17 cellular contexts compared by ENCODE assay signal in the genomic region with DNA sequence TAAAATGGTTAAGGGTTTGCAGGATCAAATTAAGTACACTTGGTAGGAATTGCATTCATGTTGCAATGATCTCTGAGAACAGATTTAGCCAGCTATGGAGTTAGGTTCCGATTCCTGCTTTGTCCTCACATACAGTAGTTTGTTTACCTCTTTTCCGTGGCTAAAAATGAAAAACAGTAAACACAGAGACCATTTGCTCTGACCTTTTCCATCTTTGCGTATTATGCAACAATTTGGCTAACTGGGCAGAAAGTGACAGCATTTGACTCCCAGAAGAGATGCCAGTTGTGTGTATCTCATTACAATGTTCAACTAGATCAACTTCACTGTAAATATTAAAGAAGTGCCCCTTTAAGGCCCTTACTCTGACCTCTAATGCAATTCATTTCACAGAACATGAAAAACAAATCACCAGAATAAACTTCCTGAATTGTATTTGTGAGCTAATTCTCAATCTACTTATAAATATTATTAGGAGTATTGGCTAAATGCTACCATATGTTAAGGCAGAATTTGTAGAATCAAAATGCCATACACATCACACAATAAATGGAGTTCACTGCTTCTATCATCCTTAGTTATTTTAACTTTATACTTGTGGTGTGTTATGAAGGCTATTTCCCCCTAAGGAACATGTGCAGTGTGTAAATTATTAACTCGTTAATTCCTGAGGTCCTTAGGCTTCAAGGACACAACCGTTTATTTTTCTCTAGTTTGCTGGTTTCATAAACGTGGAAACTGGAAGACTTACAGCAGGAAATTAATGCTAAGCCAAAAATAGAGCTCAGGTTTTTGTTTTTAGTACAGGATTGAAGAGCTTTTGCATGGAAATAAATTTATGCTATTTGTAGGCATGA.
DNase-seq lines count a peak whose midpoint lies in the region; ATAC-seq, FAIRE-seq and TF ChIP-seq lines count a peak whose summit lies in the region.
"Had no signal": no experiment of that assay in that cellular context is flagged by ENCODE, and none has a peak within 500 bp of the region (broad histone marks: within the 10 kb centered on the region; RNA-seq: fewer than 3 reads in every experiment).

No MANE protein-coding gene starts in this region.

- peak; percentile 45 for DNase-seq in GM04503 (ENCODE audit: low read depth)
- no peak for DNase-seq in kidney
- DNase-seq in psoas muscle = no peak
- no peak for DNase-seq in heart right ventricle
- DNase-seq in activated effector memory CD4-positive, alpha-beta T cell treated with Interleukin-2 at 50 U/mL for 16 hours = no peak
- no peak for DNase-seq in amniotic stem cell (lab: John Stamatoyannopoulos, UW)
- DNase-seq: activated CD4-positive, alpha-beta memory T cell treated with anti-CD3 and anti-CD28 coated beads for 36 hours; activated T-cell treated with anti-CD3 and anti-CD28 coated beads, Interleukin-2, amount 50 U/mL, for 48 hours; DMS 273 treated with DMSO at 0.1 percent for 48 hours; hypothalamus; NCI-H146; NCI-H345; SW 1271 had no signal

- intact Hi-C loops in kidney (cut with DNase I) (no loop called here), psoas muscle (cut with DNase I) (loop anchor here in 1 of 2 donors (5.0 kb wide), 1 partner anchor 383 kb away; a partner anchor contains a TSS), heart right ventricle (cut with DNase I) (loop anchor here in 2 of 10 donors (5.0 to 10.0 kb wide), 2 partner anchors 378 to 380 kb away; a partner anchor contains a TSS)

- 8 to 22% (median 10%) methylated on average over 6 of the region's 6 CpGs for WGBS in psoas muscle, 3 donors
- 50 to 54% methylated on average over 6 of the region's 6 CpGs for WGBS in heart right ventricle, 2 donors

- no peak overlapping the region for H3K9ac ChIP-seq in kidney (ENCODE audit: low read length in 2 of 2)

- H3K27me3 ChIP-seq in psoas muscle (ENCODE audit: insufficient read depth in 3 of 3, low read length in 2 of 3) = no peaks in the 10 kb centered on the region
- H3K27me3 ChIP-seq in heart right ventricle = no peaks in the 10 kb centered on the region

- H3K9me3 ChIP-seq in kidney (ENCODE audit: control insufficient read depth in 1 of 2, low read length in 2 of 2) = no peaks in the 10 kb centered on the region
- no peaks in the 10 kb centered on the region for H3K9me3 ChIP-seq in psoas muscle
- no peaks in the 10 kb centered on the region for H3K9me3 ChIP-seq in heart right ventricle
- H3K9me3 ChIP-seq: prostate gland had no signal

- peak overlapping the region in 1 of 2 donors; percentile 36 for H3K4me3 ChIP-seq in kidney (ENCODE audit: low read length in 2 of 2)
- H3K4me3 ChIP-seq in psoas muscle = peak overlapping the region; percentile 20
- H3K4me3 ChIP-seq in heart right ventricle = no peak overlapping the region
- H3K4me3 ChIP-seq: prostate gland had no signal

- H3K36me3 ChIP-seq in kidney (ENCODE audit: control insufficient read depth in 1 of 2, insufficient read depth in 2 of 2, low read length in 2 of 2) = no peaks in the 10 kb centered on the region
- H3K36me3 ChIP-seq in psoas muscle (ENCODE audit: insufficient read depth in 1 of 2, low read depth in 1 of 2) = no peaks in the 10 kb centered on the region
- H3K36me3 ChIP-seq in heart right ventricle = no peaks in the 10 kb centered on the region
- H3K36me3 ChIP-seq: prostate gland had no signal

- peak overlapping the region in 1 of 2 donors; percentile 47 for H3K27ac ChIP-seq in kidney (ENCODE audit: low read depth in 2 of 2, low read length in 2 of 2)
- H3K27ac ChIP-seq in psoas muscle = peak overlapping the region; percentile 77
- no peak overlapping the region for H3K27ac ChIP-seq in heart right ventricle
- H3K27ac ChIP-seq: epithelial cell of prostate, prostate gland had no signal

- H3K4me1 ChIP-seq in kidney (ENCODE audit: control insufficient read depth in 1 of 2, insufficient read depth in 1 of 2, low read depth in 1 of 2, low read length in 2 of 2) = peaks cover 4 to 8% of the 10 kb centered on the region in 2 donors
- peaks cover 51% of the 10 kb centered on the region for H3K4me1 ChIP-seq in psoas muscle
- peaks cover 0 to 29% (median 14%) of the 10 kb centered on the region in 9 donors for H3K4me1 ChIP-seq in heart right ventricle
- H3K4me1 ChIP-seq: prostate gland had no signal

- peak; percentile 61 for FAIRE-seq in kidney (lab: Jason Lieb, UNC)

- TF ChIP-seq CTCF in kidney (IDR thresholded peaks at IDR 0.05; ENCODE audit: borderline replicate concordance, extremely low read depth, insufficient read depth) = no peak
- no peak for TF ChIP-seq CTCF in psoas muscle (IDR thresholded peaks at IDR 0.05)
- TF ChIP-seq CTCF in heart right ventricle (IDR thresholded peaks at IDR 0.05) = no peak

- ATAC-seq in SK-N-SH treated with all-trans-retinoic acid at 6 μM for 48 hours (peak; percentile 24; the same call in 1 of the 3 replicates), psoas muscle (peak; percentile 31 to 65 (median 50)), GM18867 (IDR thresholded peaks at IDR 0.05; ENCODE audit: unreplicated experiment) (no peak), heart right ventricle (no peak)

TF ChIP-seq in SK-N-SH treated with all-trans-retinoic acid at 6 μM for 48 hours, 23 proteins besides CTCF, POLR2A, EP300 and RAD21 (continues in another document):
- TF ChIP-seq BACH2 (CRISPR knock-in tag; IDR thresholded peaks at IDR 0.05; ENCODE audit: borderline replicate concordance) (no peak), PPARA (CRISPR knock-in tag; IDR thresholded peaks at IDR 0.05; ENCODE audit: borderline replicate concordance) (no peak), RARB (CRISPR knock-in tag; IDR thresholded peaks at IDR 0.05) (no peak), ZFP3 (CRISPR knock-in tag; IDR thresholded peaks at IDR 0.05) (no peak), ZNF8 (CRISPR knock-in tag; IDR thresholded peaks at IDR 0.05) (no peak), ISL1 (CRISPR knock-in tag; IDR thresholded peaks at IDR 0.05) (no peak), ZC3H10 (CRISPR knock-in tag; IDR thresholded peaks at IDR 0.05) (no peak), ZNF70 (CRISPR knock-in tag; IDR thresholded peaks at IDR 0.05) (no peak), GLIS3 (CRISPR knock-in tag; IDR thresholded peaks at IDR 0.05) (no peak), SNAI2 (CRISPR knock-in tag; IDR thresholded peaks at IDR 0.05) (no peak)
- TF ChIP-seq, protein P1, sequence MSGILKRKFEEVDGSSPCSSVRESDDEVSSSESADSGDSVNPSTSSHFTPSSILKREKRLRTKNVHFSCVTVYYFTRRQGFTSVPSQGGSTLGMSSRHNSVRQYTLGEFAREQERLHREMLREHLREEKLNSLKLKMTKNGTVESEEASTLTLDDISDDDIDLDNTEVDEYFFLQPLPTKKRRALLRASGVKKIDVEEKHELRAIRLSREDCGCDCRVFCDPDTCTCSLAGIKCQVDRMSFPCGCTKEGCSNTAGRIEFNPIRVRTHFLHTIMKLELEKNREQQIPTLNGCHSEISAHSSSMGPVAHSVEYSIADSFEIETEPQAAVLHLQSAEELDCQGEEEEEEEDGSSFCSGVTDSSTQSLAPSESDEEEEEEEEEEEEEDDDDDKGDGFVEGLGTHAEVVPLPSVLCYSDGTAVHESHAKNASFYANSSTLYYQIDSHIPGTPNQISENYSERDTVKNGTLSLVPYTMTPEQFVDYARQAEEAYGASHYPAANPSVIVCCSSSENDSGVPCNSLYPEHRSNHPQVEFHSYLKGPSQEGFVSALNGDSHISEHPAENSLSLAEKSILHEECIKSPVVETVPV (CRISPR knock-in tag; IDR thresholded peaks at IDR 0.05) = no peak
- TF ChIP-seq, protein P2, sequence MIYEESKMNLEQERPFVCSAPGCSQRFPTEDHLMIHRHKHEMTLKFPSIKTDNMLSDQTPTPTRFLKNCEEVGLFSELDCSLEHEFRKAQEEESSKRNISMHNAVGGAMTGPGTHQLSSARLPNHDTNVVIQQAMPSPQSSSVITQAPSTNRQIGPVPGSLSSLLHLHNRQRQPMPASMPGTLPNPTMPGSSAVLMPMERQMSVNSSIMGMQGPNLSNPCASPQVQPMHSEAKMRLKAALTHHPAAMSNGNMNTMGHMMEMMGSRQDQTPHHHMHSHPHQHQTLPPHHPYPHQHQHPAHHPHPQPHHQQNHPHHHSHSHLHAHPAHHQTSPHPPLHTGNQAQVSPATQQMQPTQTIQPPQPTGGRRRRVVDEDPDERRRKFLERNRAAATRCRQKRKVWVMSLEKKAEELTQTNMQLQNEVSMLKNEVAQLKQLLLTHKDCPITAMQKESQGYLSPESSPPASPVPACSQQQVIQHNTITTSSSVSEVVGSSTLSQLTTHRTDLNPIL (CRISPR knock-in tag; IDR thresholded peaks at IDR 0.05; ENCODE audit: low read depth) = no peak
- TF ChIP-seq, protein P3, sequence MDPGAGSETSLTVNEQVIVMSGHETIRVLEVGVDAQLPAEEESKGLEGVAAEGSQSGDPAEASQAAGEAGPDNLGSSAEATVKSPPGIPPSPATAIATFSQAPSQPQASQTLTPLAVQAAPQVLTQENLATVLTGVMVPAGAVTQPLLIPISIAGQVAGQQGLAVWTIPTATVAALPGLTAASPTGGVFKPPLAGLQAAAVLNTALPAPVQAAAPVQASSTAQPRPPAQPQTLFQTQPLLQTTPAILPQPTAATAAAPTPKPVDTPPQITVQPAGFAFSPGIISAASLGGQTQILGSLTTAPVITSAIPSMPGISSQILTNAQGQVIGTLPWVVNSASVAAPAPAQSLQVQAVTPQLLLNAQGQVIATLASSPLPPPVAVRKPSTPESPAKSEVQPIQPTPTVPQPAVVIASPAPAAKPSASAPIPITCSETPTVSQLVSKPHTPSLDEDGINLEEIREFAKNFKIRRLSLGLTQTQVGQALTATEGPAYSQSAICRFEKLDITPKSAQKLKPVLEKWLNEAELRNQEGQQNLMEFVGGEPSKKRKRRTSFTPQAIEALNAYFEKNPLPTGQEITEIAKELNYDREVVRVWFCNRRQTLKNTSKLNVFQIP (CRISPR knock-in tag; IDR thresholded peaks at IDR 0.05; ENCODE audit: borderline replicate concordance, low read depth) = no peak

Comparison
In these comparisons a context has a peak if more than half of its experiments do, and no peak if none do; other contexts are left out.
1. ATAC-seq: peak in SK-N-SH treated with all-trans-retinoic acid at 6 μM for 48 hours (single experiment) and psoas muscle (4 of 4); none in GM18867 (single experiment) and heart right ventricle (0 of 8).